1 cellular context compared by ENCODE assay signal in genomic region chr9:98085955-98086354, GRCh38.
TF ChIP-seq lines count a peak whose summit lies in the region.

No MANE protein-coding gene starts in this region.

TF ChIP-seq in WTC11, 78 proteins besides CTCF, POLR2A, EP300 and RAD21 (continued from another document):
- TF ChIP-seq ARID4B (CRISPR knock-in tag; IDR thresholded peaks at IDR 0.05; ENCODE audit: borderline replicate concordance): no peak
- TF ChIP-seq SOX15 (CRISPR knock-in tag; IDR thresholded peaks at IDR 0.05): no peak
- TF ChIP-seq E2F5 (CRISPR knock-in tag; IDR thresholded peaks at IDR 0.05): no peak
- TF ChIP-seq, protein P1, sequence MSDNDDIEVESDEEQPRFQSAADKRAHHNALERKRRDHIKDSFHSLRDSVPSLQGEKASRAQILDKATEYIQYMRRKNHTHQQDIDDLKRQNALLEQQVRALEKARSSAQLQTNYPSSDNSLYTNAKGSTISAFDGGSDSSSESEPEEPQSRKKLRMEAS (CRISPR knock-in tag; IDR thresholded peaks at IDR 0.05): no peak
- TF ChIP-seq HMGA2 (CRISPR knock-in tag; IDR thresholded peaks at IDR 0.05): no peak
- TF ChIP-seq RELA (CRISPR knock-in tag; IDR thresholded peaks at IDR 0.05; ENCODE audit: borderline replicate concordance): no peak
- TF ChIP-seq, protein P2, sequence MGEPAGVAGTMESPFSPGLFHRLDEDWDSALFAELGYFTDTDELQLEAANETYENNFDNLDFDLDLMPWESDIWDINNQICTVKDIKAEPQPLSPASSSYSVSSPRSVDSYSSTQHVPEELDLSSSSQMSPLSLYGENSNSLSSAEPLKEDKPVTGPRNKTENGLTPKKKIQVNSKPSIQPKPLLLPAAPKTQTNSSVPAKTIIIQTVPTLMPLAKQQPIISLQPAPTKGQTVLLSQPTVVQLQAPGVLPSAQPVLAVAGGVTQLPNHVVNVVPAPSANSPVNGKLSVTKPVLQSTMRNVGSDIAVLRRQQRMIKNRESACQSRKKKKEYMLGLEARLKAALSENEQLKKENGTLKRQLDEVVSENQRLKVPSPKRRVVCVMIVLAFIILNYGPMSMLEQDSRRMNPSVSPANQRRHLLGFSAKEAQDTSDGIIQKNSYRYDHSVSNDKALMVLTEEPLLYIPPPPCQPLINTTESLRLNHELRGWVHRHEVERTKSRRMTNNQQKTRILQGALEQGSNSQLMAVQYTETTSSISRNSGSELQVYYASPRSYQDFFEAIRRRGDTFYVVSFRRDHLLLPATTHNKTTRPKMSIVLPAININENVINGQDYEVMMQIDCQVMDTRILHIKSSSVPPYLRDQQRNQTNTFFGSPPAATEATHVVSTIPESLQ (CRISPR knock-in tag; IDR thresholded peaks at IDR 0.05): no peak
